1 cellular context compared by ENCODE assay signal in genomic region chr11:120335928-120336640, GRCh38.
TF ChIP-seq lines count a peak whose summit lies in the region.

ARHGEF12 (plus strand) TSS chr11:120336413; CDS start chr11:120337244, 831 bp downstream.

TF ChIP-seq in HepG2, 621 proteins besides CTCF, POLR2A, EP300 and RAD21 (continued from another document and continues in another):
- TF ChIP-seq, protein P1, sequence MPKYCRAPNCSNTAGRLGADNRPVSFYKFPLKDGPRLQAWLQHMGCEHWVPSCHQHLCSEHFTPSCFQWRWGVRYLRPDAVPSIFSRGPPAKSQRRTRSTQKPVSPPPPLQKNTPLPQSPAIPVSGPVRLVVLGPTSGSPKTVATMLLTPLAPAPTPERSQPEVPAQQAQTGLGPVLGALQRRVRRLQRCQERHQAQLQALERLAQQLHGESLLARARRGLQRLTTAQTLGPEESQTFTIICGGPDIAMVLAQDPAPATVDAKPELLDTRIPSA (CRISPR knock-in tag; IDR thresholded peaks at IDR 0.05; ENCODE audit: borderline replicate concordance) = no peak
- TF ChIP-seq SAFB2 (CRISPR knock-in tag; IDR thresholded peaks at IDR 0.05; ENCODE audit: borderline replicate concordance, low read depth) = peak; percentile 28; the same call in 1 of the 2 replicates
- TF ChIP-seq SYNCRIP (IDR thresholded peaks at IDR 0.05; ENCODE audit: insufficient read depth, low read depth, low read length) = no peak
- no peak for TF ChIP-seq NFE2 (CRISPR knock-in tag; IDR thresholded peaks at IDR 0.05)
- no peak for TF ChIP-seq SCMH1 (CRISPR knock-in tag; IDR thresholded peaks at IDR 0.05; ENCODE audit: borderline replicate concordance)
- TF ChIP-seq TEF (CRISPR knock-in tag; IDR thresholded peaks at IDR 0.05) = no peak
- peak; percentile 71 for TF ChIP-seq ASH2L (IDR thresholded peaks at IDR 0.05; ENCODE audit: insufficient read length, low read depth, low read length)
- 0 out of 2 replicates have a peak, but pooled peaks have one; percentile 13 for TF ChIP-seq MXD4 (CRISPR knock-in tag; IDR thresholded peaks at IDR 0.05)
- no peak for TF ChIP-seq ZNF713 (CRISPR knock-in tag; IDR thresholded peaks at IDR 0.05)
- TF ChIP-seq KDM6A (CRISPR knock-in tag; IDR thresholded peaks at IDR 0.05; ENCODE audit: low read depth) = no peak
- peak; percentile 62; the same call in 1 of the 2 replicates for TF ChIP-seq SNAPC5 (CRISPR knock-in tag; IDR thresholded peaks at IDR 0.05; ENCODE audit: borderline replicate concordance)
- no peak for TF ChIP-seq ZNF550 (CRISPR knock-in tag; IDR thresholded peaks at IDR 0.05; ENCODE audit: borderline replicate concordance)
- TF ChIP-seq, protein P2, sequence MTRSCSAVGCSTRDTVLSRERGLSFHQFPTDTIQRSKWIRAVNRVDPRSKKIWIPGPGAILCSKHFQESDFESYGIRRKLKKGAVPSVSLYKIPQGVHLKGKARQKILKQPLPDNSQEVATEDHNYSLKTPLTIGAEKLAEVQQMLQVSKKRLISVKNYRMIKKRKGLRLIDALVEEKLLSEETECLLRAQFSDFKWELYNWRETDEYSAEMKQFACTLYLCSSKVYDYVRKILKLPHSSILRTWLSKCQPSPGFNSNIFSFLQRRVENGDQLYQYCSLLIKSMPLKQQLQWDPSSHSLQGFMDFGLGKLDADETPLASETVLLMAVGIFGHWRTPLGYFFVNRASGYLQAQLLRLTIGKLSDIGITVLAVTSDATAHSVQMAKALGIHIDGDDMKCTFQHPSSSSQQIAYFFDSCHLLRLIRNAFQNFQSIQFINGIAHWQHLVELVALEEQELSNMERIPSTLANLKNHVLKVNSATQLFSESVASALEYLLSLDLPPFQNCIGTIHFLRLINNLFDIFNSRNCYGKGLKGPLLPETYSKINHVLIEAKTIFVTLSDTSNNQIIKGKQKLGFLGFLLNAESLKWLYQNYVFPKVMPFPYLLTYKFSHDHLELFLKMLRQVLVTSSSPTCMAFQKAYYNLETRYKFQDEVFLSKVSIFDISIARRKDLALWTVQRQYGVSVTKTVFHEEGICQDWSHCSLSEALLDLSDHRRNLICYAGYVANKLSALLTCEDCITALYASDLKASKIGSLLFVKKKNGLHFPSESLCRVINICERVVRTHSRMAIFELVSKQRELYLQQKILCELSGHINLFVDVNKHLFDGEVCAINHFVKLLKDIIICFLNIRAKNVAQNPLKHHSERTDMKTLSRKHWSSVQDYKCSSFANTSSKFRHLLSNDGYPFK (CRISPR knock-in tag; IDR thresholded peaks at IDR 0.05; ENCODE audit: borderline replicate concordance) = peak; percentile 62; the same call in 1 of the 2 replicates
- peak; percentile 36 for TF ChIP-seq BRD4 (CRISPR knock-in tag; IDR thresholded peaks at IDR 0.05)
- no peak for TF ChIP-seq MED13 (CRISPR knock-in tag; IDR thresholded peaks at IDR 0.05)
- TF ChIP-seq PCBP2 (optimal IDR thresholded peaks at IDR 0.05; ENCODE audit: low read depth, low read length, poor library complexity, severe bottlenecking) = no peak
- TF ChIP-seq CENPX (CRISPR knock-in tag; IDR thresholded peaks at IDR 0.05) = no peak
- no peak for TF ChIP-seq ZNF776 (CRISPR knock-in tag; IDR thresholded peaks at IDR 0.05)
- TF ChIP-seq ISL2 (CRISPR knock-in tag; IDR thresholded peaks at IDR 0.05) = peak; percentile 64
- TF ChIP-seq ZBTB25 (CRISPR knock-in tag; IDR thresholded peaks at IDR 0.05) = peak; percentile 98
- peak in 1 of 2 experiments; percentile 92; a peak in 2 of 4 replicates for TF ChIP-seq KLF16 (CRISPR knock-in tag; IDR thresholded peaks at IDR 0.05)
- no peak for TF ChIP-seq NR3C1 (CRISPR knock-in tag; IDR thresholded peaks at IDR 0.05)
- TF ChIP-seq MZF1 (CRISPR knock-in tag; IDR thresholded peaks at IDR 0.05; ENCODE audit: borderline replicate concordance) = no peak
- peak; percentile 75 for TF ChIP-seq KAT8 (CRISPR knock-in tag; IDR thresholded peaks at IDR 0.05)
- peak; percentile 35; the same call in 1 of the 2 replicates for TF ChIP-seq SP2 (CRISPR knock-in tag; IDR thresholded peaks at IDR 0.05)
- no peak for TF ChIP-seq ZNF569 (CRISPR knock-in tag; IDR thresholded peaks at IDR 0.05; ENCODE audit: borderline replicate concordance)
- TF ChIP-seq ZFP82 (CRISPR knock-in tag; IDR thresholded peaks at IDR 0.05; ENCODE audit: borderline replicate concordance) = no peak
- TF ChIP-seq NR2F6 (IDR thresholded peaks at IDR 0.05) = no peak
- no peak for TF ChIP-seq NR2F6 (CRISPR knock-in tag; IDR thresholded peaks at IDR 0.05)
- TF ChIP-seq ZSCAN9 (CRISPR knock-in tag; IDR thresholded peaks at IDR 0.05; ENCODE audit: borderline replicate concordance) = no peak; the same call in 1 of the 2 replicates
- TF ChIP-seq, protein P3, sequence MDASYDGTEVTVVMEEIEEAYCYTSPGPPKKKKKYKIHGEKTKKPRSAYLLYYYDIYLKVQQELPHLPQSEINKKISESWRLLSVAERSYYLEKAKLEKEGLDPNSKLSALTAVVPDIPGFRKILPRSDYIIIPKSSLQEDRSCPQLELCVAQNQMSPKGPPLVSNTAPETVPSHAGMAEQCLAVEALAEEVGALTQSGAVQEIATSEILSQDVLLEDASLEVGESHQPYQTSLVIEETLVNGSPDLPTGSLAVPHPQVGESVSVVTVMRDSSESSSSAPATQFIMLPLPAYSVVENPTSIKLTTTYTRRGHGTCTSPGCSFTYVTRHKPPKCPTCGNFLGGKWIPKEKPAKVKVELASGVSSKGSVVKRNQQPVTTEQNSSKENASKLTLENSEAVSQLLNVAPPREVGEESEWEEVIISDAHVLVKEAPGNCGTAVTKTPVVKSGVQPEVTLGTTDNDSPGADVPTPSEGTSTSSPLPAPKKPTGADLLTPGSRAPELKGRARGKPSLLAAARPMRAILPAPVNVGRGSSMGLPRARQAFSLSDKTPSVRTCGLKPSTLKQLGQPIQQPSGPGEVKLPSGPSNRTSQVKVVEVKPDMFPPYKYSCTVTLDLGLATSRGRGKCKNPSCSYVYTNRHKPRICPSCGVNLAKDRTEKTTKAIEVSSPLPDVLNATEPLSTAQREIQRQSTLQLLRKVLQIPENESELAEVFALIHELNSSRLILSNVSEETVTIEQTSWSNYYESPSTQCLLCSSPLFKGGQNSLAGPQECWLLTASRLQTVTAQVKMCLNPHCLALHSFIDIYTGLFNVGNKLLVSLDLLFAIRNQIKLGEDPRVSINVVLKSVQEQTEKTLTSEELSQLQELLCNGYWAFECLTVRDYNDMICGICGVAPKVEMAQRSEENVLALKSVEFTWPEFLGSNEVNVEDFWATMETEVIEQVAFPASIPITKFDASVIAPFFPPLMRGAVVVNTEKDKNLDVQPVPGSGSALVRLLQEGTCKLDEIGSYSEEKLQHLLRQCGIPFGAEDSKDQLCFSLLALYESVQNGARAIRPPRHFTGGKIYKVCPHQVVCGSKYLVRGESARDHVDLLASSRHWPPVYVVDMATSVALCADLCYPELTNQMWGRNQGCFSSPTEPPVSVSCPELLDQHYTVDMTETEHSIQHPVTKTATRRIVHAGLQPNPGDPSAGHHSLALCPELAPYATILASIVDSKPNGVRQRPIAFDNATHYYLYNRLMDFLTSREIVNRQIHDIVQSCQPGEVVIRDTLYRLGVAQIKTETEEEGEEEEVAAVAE (CRISPR knock-in tag; IDR thresholded peaks at IDR 0.05; ENCODE audit: borderline replicate concordance) = 0 out of 2 replicates have a peak, but pooled peaks have one; percentile 42
- no peak for TF ChIP-seq DPF2 (CRISPR knock-in tag; IDR thresholded peaks at IDR 0.05; ENCODE audit: borderline replicate concordance, low read depth)
- no peak for TF ChIP-seq ZNF704 (CRISPR knock-in tag; IDR thresholded peaks at IDR 0.05; ENCODE audit: borderline replicate concordance)
- peak; percentile 99 for TF ChIP-seq XRCC5 (optimal IDR thresholded peaks at IDR 0.05; ENCODE audit: low read length)
- peak; percentile 61; the same call in 1 of the 2 replicates for TF ChIP-seq SIN3B (IDR thresholded peaks at IDR 0.05; ENCODE audit: low read length)
- TF ChIP-seq STAT6 (CRISPR knock-in tag; IDR thresholded peaks at IDR 0.05; ENCODE audit: borderline replicate concordance) = no peak
- no peak for TF ChIP-seq ZBTB21 (CRISPR knock-in tag; IDR thresholded peaks at IDR 0.05)
- no peak for TF ChIP-seq NFRKB (IDR thresholded peaks at IDR 0.05)
- no peak for TF ChIP-seq ADNP (CRISPR knock-in tag; IDR thresholded peaks at IDR 0.05)
- TF ChIP-seq ZNF615 (CRISPR knock-in tag; IDR thresholded peaks at IDR 0.05; ENCODE audit: borderline replicate concordance) = no peak
- 0 out of 2 replicates have a peak, but pooled peaks have one; percentile 71 for TF ChIP-seq KLF9 (CRISPR knock-in tag; IDR thresholded peaks at IDR 0.05; ENCODE audit: low read depth)
- peak; percentile 84 for TF ChIP-seq RBFOX2 (IDR thresholded peaks at IDR 0.05; ENCODE audit: low read depth, low read length)
- no peak for TF ChIP-seq RAD51 (IDR thresholded peaks at IDR 0.05; ENCODE audit: borderline replicate concordance)
- TF ChIP-seq TBX2 (CRISPR knock-in tag; IDR thresholded peaks at IDR 0.05; ENCODE audit: borderline replicate concordance) = peak; percentile 76; the same call in 1 of the 2 replicates
- no peak for TF ChIP-seq FLYWCH1 (CRISPR knock-in tag; IDR thresholded peaks at IDR 0.05)
- peak; percentile 74 for TF ChIP-seq BORCS8-MEF2B (CRISPR knock-in tag; IDR thresholded peaks at IDR 0.05)
- TF ChIP-seq NFAT5 (CRISPR knock-in tag; IDR thresholded peaks at IDR 0.05) = no peak
- TF ChIP-seq HOXD1 (CRISPR knock-in tag; IDR thresholded peaks at IDR 0.05) = no peak
- TF ChIP-seq ZNF660 (CRISPR knock-in tag; IDR thresholded peaks at IDR 0.05; ENCODE audit: borderline replicate concordance, low read depth) = no peak
